Comparison of ENCODE assay signal across 9 cellular contexts in the genomic region with DNA sequence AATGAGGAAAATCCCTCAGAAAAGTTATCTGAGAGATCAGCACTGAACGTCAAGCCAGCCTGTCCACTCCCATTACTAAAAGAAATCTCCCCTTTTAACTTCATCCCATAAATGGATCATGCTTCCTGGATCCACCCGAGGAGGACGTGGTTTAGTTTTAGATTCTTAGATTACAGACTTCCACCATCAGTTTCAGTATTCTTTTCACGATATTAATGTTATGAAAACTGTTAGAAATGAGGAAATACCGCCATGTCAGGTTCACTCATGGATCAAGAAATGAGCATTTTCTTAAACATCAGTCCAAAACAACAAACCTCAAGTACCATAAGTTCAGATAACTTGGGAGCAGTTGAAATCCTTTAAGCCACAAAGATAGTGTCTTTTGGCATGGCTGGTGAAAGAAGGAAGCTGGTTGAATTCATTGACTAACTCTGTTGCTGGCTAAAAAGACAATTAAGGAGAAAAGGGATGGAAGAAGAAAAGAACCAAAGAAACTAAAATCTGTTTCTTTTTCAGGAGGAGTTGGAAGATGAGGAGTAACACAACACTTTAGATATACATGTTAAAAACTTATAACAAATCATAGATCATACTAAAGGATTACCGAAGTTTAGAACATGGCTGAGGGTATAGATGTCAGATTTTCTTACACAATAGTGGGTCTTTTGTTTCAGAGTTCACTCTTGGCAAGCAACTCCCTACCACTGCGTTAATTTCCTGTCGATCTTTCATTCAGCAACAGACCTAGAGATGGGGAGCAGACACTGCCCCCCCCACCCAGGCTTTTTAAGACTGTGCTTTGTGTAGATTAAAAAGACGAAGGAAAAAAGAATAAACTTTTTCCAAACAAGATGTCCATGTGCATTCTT. TPM values are rescaled to one million over a fixed set of nuclear protein-coding genes. Genes with fewer than 3 reads are reported as not detected.
DNase-seq lines count a peak whose midpoint lies in the region; ATAC-seq and FAIRE-seq lines count a peak whose summit lies in the region.
"Had no signal": no experiment of that assay in that cellular context is flagged by ENCODE, and none has a peak within 500 bp of the region (broad histone marks: within the 10 kb centered on the region; RNA-seq: fewer than 3 reads in every experiment).

No MANE protein-coding gene starts in this region.

- peaks cover 7% of the 10 kb centered on the region for H3K4me1 Mint-ChIP-seq in activated naive CD8-positive, alpha-beta T cell treated with anti-CD3 and anti-CD28 coated beads, Interleukin-2, amount 50 U/mL, for 24 hours
- H3K4me1 Mint-ChIP-seq in activated naive CD8-positive, alpha-beta T cell treated with anti-CD3 and anti-CD28 coated beads for 36 hours: peaks cover 5% of the 10 kb centered on the region

- 6 to 9% methylated on average over 9 of the region's 9 CpGs for WGBS in aorta, 2 donors

- peaks cover 0 to 11% of the 10 kb centered on the region in 2 donors for H3K4me1 ChIP-seq in mucosa of rectum (ENCODE audit: control insufficient read depth in 2 of 2, insufficient read depth in 2 of 2, low read length in 2 of 2)
- peaks cover 2% of the 10 kb centered on the region in 2 donors for H3K4me1 ChIP-seq in aorta (ENCODE audit: control insufficient read depth in 1 of 2, insufficient read depth in 2 of 2, low read length in 2 of 2)

- no peak for ATAC-seq in activated naive CD8-positive, alpha-beta T cell treated with anti-CD3 and anti-CD28 coated beads, Interleukin-2, amount 50 U/mL, for 24 hours
- no peak for ATAC-seq in aorta (ENCODE audit: low FRiP score)

- no peaks in the 10 kb centered on the region for H3K27me3 ChIP-seq in mucosa of rectum (ENCODE audit: control insufficient read depth in 2 of 2, insufficient read depth in 2 of 2, low read length in 2 of 2)
- no peaks in the 10 kb centered on the region for H3K27me3 ChIP-seq in aorta (ENCODE audit: control insufficient read depth in 1 of 2, insufficient read depth in 2 of 2, low read length in 1 of 2)

- DNase-seq in activated naive CD8-positive, alpha-beta T cell treated with anti-CD3 and anti-CD28 coated beads, Interleukin-2, amount 50 U/mL, for 24 hours: no peak
- DNase-seq in activated naive CD8-positive, alpha-beta T cell treated with anti-CD3 and anti-CD28 coated beads for 36 hours: no peak
- no peak for DNase-seq in aorta
- no peak for DNase-seq in effector CD8-positive, alpha-beta T cell (lab: John Stamatoyannopoulos, UW)
- DNase-seq in NCI-H524 (lab: John Stamatoyannopoulos, UW): no peak
- no peak for DNase-seq in iPS-NIHi11 (ENCODE audit: low spot score)
- DNase-seq: NCI-H748 treated with DMSO at 0.1 percent for 48 hours had no signal

- FAIRE-seq in endometrium (lab: Jason Lieb, UNC): peak; percentile 18

- H3K36me3 ChIP-seq in mucosa of rectum (ENCODE audit: control insufficient read depth in 2 of 2, insufficient read depth in 2 of 2, low read length in 2 of 2) (no peaks in the 10 kb centered on the region), aorta (ENCODE audit: control insufficient read depth in 1 of 2, insufficient read depth in 2 of 2, low read length in 1 of 2) (no peaks in the 10 kb centered on the region)

- intact Hi-C loops in aorta (cut with DNase I): no loop called here

- H3K4me3 ChIP-seq in mucosa of rectum (ENCODE audit: low read length in 2 of 2) (no peak overlapping the region), aorta (ENCODE audit: low read length in 2 of 2) (peak overlapping the region; percentile 26 to 64)

- H3K36me3 Mint-ChIP-seq in activated naive CD8-positive, alpha-beta T cell treated with anti-CD3 and anti-CD28 coated beads, Interleukin-2, amount 50 U/mL, for 24 hours (ENCODE audit: low read depth): no peaks in the 10 kb centered on the region
- no peaks in the 10 kb centered on the region for H3K36me3 Mint-ChIP-seq in activated naive CD8-positive, alpha-beta T cell treated with anti-CD3 and anti-CD28 coated beads for 36 hours

- no peaks in the 10 kb centered on the region for H3K9me3 Mint-ChIP-seq in activated naive CD8-positive, alpha-beta T cell treated with anti-CD3 and anti-CD28 coated beads, Interleukin-2, amount 50 U/mL, for 24 hours
- no peaks in the 10 kb centered on the region for H3K9me3 Mint-ChIP-seq in activated naive CD8-positive, alpha-beta T cell treated with anti-CD3 and anti-CD28 coated beads for 36 hours

- peak overlapping the region; percentile 34 to 50 for H3K27ac ChIP-seq in mucosa of rectum (ENCODE audit: low read depth in 2 of 2, low read length in 2 of 2)
- H3K27ac ChIP-seq in aorta (ENCODE audit: low read depth in 1 of 2, low read length in 2 of 2): peak overlapping the region; percentile 18 to 54

- no peak overlapping the region for H3K27ac Mint-ChIP-seq in activated naive CD8-positive, alpha-beta T cell treated with anti-CD3 and anti-CD28 coated beads, Interleukin-2, amount 50 U/mL, for 24 hours
- no peak overlapping the region for H3K27ac Mint-ChIP-seq in activated naive CD8-positive, alpha-beta T cell treated with anti-CD3 and anti-CD28 coated beads for 36 hours

- H3K27me3 Mint-ChIP-seq in activated naive CD8-positive, alpha-beta T cell treated with anti-CD3 and anti-CD28 coated beads, Interleukin-2, amount 50 U/mL, for 24 hours: peaks cover 12% of the 10 kb centered on the region
- H3K27me3 Mint-ChIP-seq in activated naive CD8-positive, alpha-beta T cell treated with anti-CD3 and anti-CD28 coated beads for 36 hours: no peaks in the 10 kb centered on the region

- H3K9ac ChIP-seq in mucosa of rectum (ENCODE audit: low read depth in 1 of 2, low read length in 2 of 2): no peak overlapping the region

- H3K9me3 ChIP-seq in mucosa of rectum (ENCODE audit: control insufficient read depth in 2 of 2, low read length in 2 of 2): no peaks in the 10 kb centered on the region
- H3K9me3 ChIP-seq in aorta (ENCODE audit: control insufficient read depth, low read length): no peaks in the 10 kb centered on the region

- H3K4me3 Mint-ChIP-seq in activated naive CD8-positive, alpha-beta T cell treated with anti-CD3 and anti-CD28 coated beads, Interleukin-2, amount 50 U/mL, for 24 hours: peak overlapping the region; percentile 22
- H3K4me3 Mint-ChIP-seq in activated naive CD8-positive, alpha-beta T cell treated with anti-CD3 and anti-CD28 coated beads for 36 hours: no peak overlapping the region

RNA-seq across cellular contexts. Expression of a gene that starts 50.1 kb away (rescaled TPM):
- total RNA-seq in activated naive CD8-positive, alpha-beta T cell treated with anti-CD3 and anti-CD28 coated beads for 36 hours: 1 to 10 TPM; 1.3 to 1.7 TPM
- total RNA-seq in aorta: 100 to 1,000 TPM; 139 to 221 TPM
- polyA plus RNA-seq in aorta: 10 to 100 TPM; 15.3 to 25.7 TPM

Comparison
In these comparisons a context has a peak if more than half of its experiments do, and no peak if none do; other contexts are left out.
1. H3K4me3 ChIP-seq: peak in aorta (2 of 2); none in mucosa of rectum (0 of 2).
2. RNA of a gene that starts 50.1 kb away (total RNA-seq): 139 to 221 TPM in aorta; 1.3 to 1.7 TPM in activated naive CD8-positive, alpha-beta T cell treated with anti-CD3 and anti-CD28 coated beads for 36 hours; every median in the first group is over 10 times any median in the second.